Comparison of ENCODE assay signal across 1 cellular context in the genomic region with DNA sequence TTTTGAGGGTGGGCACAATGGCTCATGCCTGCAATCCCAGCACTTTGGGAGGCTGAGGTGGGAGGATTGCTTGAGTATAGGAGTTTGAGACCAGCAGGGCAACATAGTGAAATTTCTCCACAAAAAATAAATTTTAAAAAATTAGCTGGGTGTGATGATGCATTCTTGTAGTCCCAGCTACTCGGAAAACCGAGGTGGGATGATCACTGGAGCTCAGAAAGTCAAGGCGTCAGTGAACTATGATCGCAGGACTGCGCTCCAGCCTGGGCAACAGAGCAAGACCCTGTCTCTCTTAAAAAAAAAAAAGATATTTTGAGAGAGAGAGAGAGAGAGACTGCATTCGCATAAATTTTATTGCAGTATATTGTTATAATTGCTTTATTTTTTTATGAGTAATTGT.
TF ChIP-seq lines count a peak whose summit lies in the region.

No MANE protein-coding gene starts in this region.

TF ChIP-seq in H1, 55 proteins besides CTCF, POLR2A, EP300 and RAD21:
- TF ChIP-seq YY1 (IDR thresholded peaks at IDR 0.05; ENCODE audit: low read depth, low read length) (no peak), HDAC2 (IDR thresholded peaks at IDR 0.05; ENCODE audit: borderline replicate concordance in 1 of 2, low read depth in 2 of 2, low read length in 2 of 2) (peak in 1 of 2 experiments; percentile 34; a peak in 1 of 4 replicates), KDM1A (IDR thresholded peaks at IDR 0.05; ENCODE audit: borderline replicate concordance, low read length) (peak; percentile 53; the same call in 1 of the 2 replicates), BACH1 (IDR thresholded peaks at IDR 0.05; ENCODE audit: low read length) (no peak), EGR1 (IDR thresholded peaks at IDR 0.05; ENCODE audit: borderline replicate concordance, low read depth, low read length) (no peak)
